1 cellular context compared by ENCODE assay signal in the genomic region with DNA sequence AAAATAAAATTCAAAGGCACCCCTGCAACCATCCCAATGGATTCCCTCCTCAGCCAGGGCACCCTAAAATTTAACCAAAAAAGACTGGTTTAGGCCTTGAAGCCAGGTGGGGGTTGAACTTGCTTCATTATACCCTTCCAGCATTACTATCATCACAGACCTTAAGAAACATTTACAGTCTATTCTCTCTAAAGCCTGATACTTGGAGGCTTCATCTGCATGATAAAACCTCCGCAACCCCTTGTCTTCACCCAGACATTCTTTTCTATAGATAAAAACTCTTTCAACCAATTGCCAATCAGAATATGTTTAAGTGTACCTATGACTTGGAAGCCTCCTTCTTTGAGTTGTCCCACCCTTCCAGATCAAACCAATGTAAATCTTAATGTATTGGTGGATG.
TF ChIP-seq lines count a peak whose summit lies in the region.

No MANE protein-coding gene starts in this region.

TF ChIP-seq in K562, 482 proteins besides CTCF, POLR2A, EP300 and RAD21:
- TF ChIP-seq ZNF696 (CRISPR knock-in tag; conservative IDR thresholded peaks at IDR 0.05) (no peak), SIRT6 (IDR thresholded peaks at IDR 0.05; ENCODE audit: low read depth, low read length) (no peak), NFE2L1 (tag; IDR thresholded peaks at IDR 0.05; ENCODE audit: borderline replicate concordance, low read depth) (no peak), ZEB2 (IDR thresholded peaks at IDR 0.05) (no peak)
